22 cellular contexts compared by ENCODE assay signal in genomic region chr7:66339141-66339540, GRCh38.
DNase-seq lines count a peak whose midpoint lies in the region; ATAC-seq, FAIRE-seq and TF ChIP-seq lines count a peak whose summit lies in the region.
"Had no signal": no experiment of that assay in that cellular context is flagged by ENCODE, and none has a peak within 500 bp of the region (broad histone marks: within the 10 kb centered on the region; RNA-seq: fewer than 3 reads in every experiment).

No MANE protein-coding gene starts in this region.

- H3K4me3 ChIP-seq in epithelial cell of esophagus (ENCODE audit: low read length): no peak overlapping the region
- H3K4me3 ChIP-seq: A549, GM23248 had no signal

- DNase-seq in ELR (ENCODE audit: low read depth): peak; percentile 18
- no peak for DNase-seq in H54 (ENCODE audit: insufficient read length, low spot score)
- peak; percentile 33 for DNase-seq in epithelial cell of esophagus (ENCODE audit: low read depth)
- no peak for DNase-seq in NCI-H748 treated with DMSO at 0.1 percent for 48 hours (lab: John Stamatoyannopoulos, UW)
- DNase-seq in NCI-H187 (lab: John Stamatoyannopoulos, UW): no peak
- DNase-seq: 8988T; ACHN; C1 segment of cervical spinal cord; Calu3; CD4-positive, alpha-beta memory T cell; COR-L47; DMS53; DMS79 treated with DMSO at 0.1 percent for 48 hours; GM23248; H9; HFFc6 had no signal

- no peak for TF ChIP-seq POLR2A in H54 (IDR thresholded peaks at IDR 0.05; ENCODE audit: low read depth, low read length)

- ATAC-seq in HG03097 (IDR thresholded peaks at IDR 0.05; ENCODE audit: low FRiP score, unreplicated experiment): no peak
- ATAC-seq: A549, HCT116 had no signal

- peak; percentile 27 for FAIRE-seq in H54 (lab: Jason Lieb, UNC)
- FAIRE-seq: A549, G401.6, GM12892, H1 had no signal

- no peak for TF ChIP-seq CTCF in epithelial cell of esophagus (IDR thresholded peaks at IDR 0.05; ENCODE audit: insufficient read depth, low read depth, low read length, missing control alignments)

Comparison
In these comparisons a context has a peak if more than half of its experiments do, and no peak if none do; other contexts are left out.
1. DNase-seq: peak in ELR (single experiment) and epithelial cell of esophagus (single experiment); none in H54 (single experiment), NCI-H748 treated with DMSO at 0.1 percent for 48 hours (single experiment) and NCI-H187 (0 of 2).